ENCODE assay signal across 32 cellular contexts in genomic region chr7:75804004-75804403, GRCh38. TPM values are rescaled to one million over a fixed set of nuclear protein-coding genes. Genes with fewer than 3 reads are reported as not detected.
"Had no signal": no experiment of that assay in that cellular context is flagged by ENCODE, and none has a peak within 500 bp of the region (broad histone marks: within the 10 kb centered on the region; RNA-seq: fewer than 3 reads in every experiment).

No MANE protein-coding gene starts in this region.

- H3K36me3 Mint-ChIP-seq: stimulated activated effector memory CD8-positive, alpha-beta T cell treated with anti-CD3 and anti-CD28 coated beads, Interleukin-12 subunit alpha, Interleukin-12 subunit beta, amount 100 ng/mL, for 72 hours; type B pancreatic cell had no signal

- ATAC-seq: stimulated activated effector memory CD8-positive, alpha-beta T cell treated with anti-CD3 and anti-CD28 coated beads, Interleukin-12 subunit alpha, Interleukin-12 subunit beta, amount 100 ng/mL, for 72 hours; stimulated activated memory B cell treated with anti-CD40 and anti-IgM and Interleukin-4, amounts not matched to agents 10 μg/mL and 1 μg/mL and 100 μg/mL, for 72 hours; stimulated activated naive B cell treated with anti-CD40 and anti-IgM and Interleukin-4, amounts not matched to agents 10 μg/mL and 1 μg/mL and 100 μg/mL, for 72 hours; stimulated activated naive CD8-positive, alpha-beta T cell treated with anti-CD3 and anti-CD28 coated beads, Interleukin-15, amount 100 ng/mL, for 72 hours; stimulated activated naive CD8-positive, alpha-beta T cell treated with anti-CD3 and anti-CD28 coated beads, Interleukin-15, Interleukin-2, amounts not matched to agents 100 U/mL and 50 U/mL, for 24 hours; upper lobe of right lung had no signal

- FAIRE-seq: urothelium cell line had no signal

- H3K4me3 Mint-ChIP-seq: stimulated activated effector memory CD8-positive, alpha-beta T cell treated with anti-CD3 and anti-CD28 coated beads, Interleukin-12 subunit alpha, Interleukin-12 subunit beta, amount 100 ng/mL, for 72 hours; stimulated activated memory B cell treated with anti-CD40 and anti-IgM and Interleukin-4, amounts not matched to agents 10 μg/mL and 1 μg/mL and 100 μg/mL, for 72 hours; stimulated activated naive B cell treated with anti-CD40 and anti-IgM and Interleukin-4, amounts not matched to agents 10 μg/mL and 1 μg/mL and 100 μg/mL, for 72 hours; stimulated activated naive CD8-positive, alpha-beta T cell treated with anti-CD3 and anti-CD28 coated beads, Interleukin-15, amount 100 ng/mL, for 72 hours; stimulated activated naive CD8-positive, alpha-beta T cell treated with anti-CD3 and anti-CD28 coated beads, Interleukin-15, Interleukin-2, amounts not matched to agents 100 ng/mL and 50 ng/mL, for 24 hours; type B pancreatic cell had no signal

- H3K4me3 ChIP-seq: stomach, suprapubic skin, testis, thoracic aorta, thyroid gland, tibial artery, tibial nerve, transverse colon, upper lobe of left lung, upper lobe of right lung, uterus, vagina had no signal

- DNase-seq: stimulated activated CD4-positive, alpha-beta T cell treated with anti-CD3 and anti-CD28 coated beads, Interleukin-2, amount 100 ng/mL, for 48 hours; stimulated activated CD4-positive, alpha-beta T cell treated with anti-CD3 and anti-CD28 coated beads, Interleukin-4, amount 100 ng/mL, for 1 hour; stimulated activated CD4-positive, alpha-beta T cell treated with anti-CD3 and anti-CD28 coated beads, Interleukin-4, amount 100 ng/mL, for 24 hours; stimulated activated CD4-positive, alpha-beta T cell treated with anti-CD3 and anti-CD28 coated beads, Interleukin-4, amount 100 ng/mL, for 4 hours; stimulated activated CD8-positive, alpha-beta memory T cell treated with anti-CD3 and anti-CD28 coated beads, Interleukin-4, amount 100 ng/mL, for 48 hours; stimulated activated naive B cell treated with anti-CD40 and anti-IgM and Interleukin-4, amounts not matched to agents 10 μg/mL and 1 μg/mL and 100 μg/mL, for 72 hours; stimulated activated naive CD4-positive, alpha-beta T cell; stimulated activated naive CD4-positive, alpha-beta T cell treated with Interleukin-2 at 50 U/mL for 16 hours; stimulated activated naive CD8-positive, alpha-beta T cell treated with anti-CD3 and anti-CD28 coated beads, Interleukin-15, amount 100 ng/mL, for 72 hours; stimulated activated naive CD8-positive, alpha-beta T cell treated with anti-CD3 and anti-CD28 coated beads, Interleukin-15, Interleukin-2, amounts not matched to agents 100 U/mL and 50 U/mL, for 24 hours; stomach; substantia nigra; testis; thyroid gland; tibial artery; transverse colon; trophoblast cell; upper lobe of left lung; upper lobe of right lung; uterus had no signal

- H3K4me1 ChIP-seq: stomach, suprapubic skin, testis, thyroid gland, tibial artery, tibial nerve, transverse colon, upper lobe of left lung, upper lobe of right lung, uterus, vagina had no signal

- H3K9me3 ChIP-seq: suprapubic skin, testis, thyroid gland had no signal

- H3K27me3 ChIP-seq: stomach, suprapubic skin, testis, thyroid gland, tibial nerve, transverse colon, upper lobe of left lung, upper lobe of right lung, uterus, vagina had no signal

- H3K4me1 Mint-ChIP-seq: stimulated activated effector memory CD8-positive, alpha-beta T cell treated with anti-CD3 and anti-CD28 coated beads, Interleukin-12 subunit alpha, Interleukin-12 subunit beta, amount 100 ng/mL, for 72 hours; stimulated activated memory B cell treated with anti-CD40 and anti-IgM and Interleukin-4, amounts not matched to agents 10 μg/mL and 1 μg/mL and 100 μg/mL, for 72 hours had no signal

- H3K27ac ChIP-seq: stomach, suprapubic skin, testis, thoracic aorta, thyroid gland, tibial artery, tibial nerve, transverse colon, upper lobe of left lung, upper lobe of right lung, uterus, vagina had no signal

- H3K27ac Mint-ChIP-seq: stimulated activated effector memory CD8-positive, alpha-beta T cell treated with anti-CD3 and anti-CD28 coated beads, Interleukin-12 subunit alpha, Interleukin-12 subunit beta, amount 100 ng/mL, for 72 hours; stimulated activated memory B cell treated with anti-CD40 and anti-IgM and Interleukin-4, amounts not matched to agents 10 μg/mL and 1 μg/mL and 100 μg/mL, for 72 hours; stimulated activated naive B cell treated with anti-CD40 and anti-IgM and Interleukin-4, amounts not matched to agents 10 μg/mL and 1 μg/mL and 100 μg/mL, for 72 hours; stimulated activated naive CD8-positive, alpha-beta T cell treated with anti-CD3 and anti-CD28 coated beads, Interleukin-15, amount 100 ng/mL, for 72 hours; stimulated activated naive CD8-positive, alpha-beta T cell treated with anti-CD3 and anti-CD28 coated beads, Interleukin-15, Interleukin-2, amounts not matched to agents 100 ng/mL and 50 ng/mL, for 24 hours; type B pancreatic cell had no signal

- H3K36me3 ChIP-seq: stomach, suprapubic skin, thoracic aorta, thyroid gland, tibial artery, tibial nerve, transverse colon, upper lobe of left lung, upper lobe of right lung, uterus, vagina had no signal

RNA-seq across cellular contexts. Expression of gene CCL24, which starts 9.6 kb away (rescaled TPM):
- total RNA-seq: temporal lobe, testis, thoracic aorta, thyroid gland, tibial nerve, ureter, urinary bladder, uterus, vagina had no signal
- polyA plus RNA-seq: urinary bladder had no signal

RNA-seq across cellular contexts. Expression of gene CCL26, which starts 32.0 kb away (rescaled TPM):
- total RNA-seq: stomach, suprapubic skin, temporal lobe, thoracic aorta, thyroid gland, transverse colon, uterus, vagina had no signal
